Comparison of ENCODE assay signal across 8 cellular contexts in the genomic region with DNA sequence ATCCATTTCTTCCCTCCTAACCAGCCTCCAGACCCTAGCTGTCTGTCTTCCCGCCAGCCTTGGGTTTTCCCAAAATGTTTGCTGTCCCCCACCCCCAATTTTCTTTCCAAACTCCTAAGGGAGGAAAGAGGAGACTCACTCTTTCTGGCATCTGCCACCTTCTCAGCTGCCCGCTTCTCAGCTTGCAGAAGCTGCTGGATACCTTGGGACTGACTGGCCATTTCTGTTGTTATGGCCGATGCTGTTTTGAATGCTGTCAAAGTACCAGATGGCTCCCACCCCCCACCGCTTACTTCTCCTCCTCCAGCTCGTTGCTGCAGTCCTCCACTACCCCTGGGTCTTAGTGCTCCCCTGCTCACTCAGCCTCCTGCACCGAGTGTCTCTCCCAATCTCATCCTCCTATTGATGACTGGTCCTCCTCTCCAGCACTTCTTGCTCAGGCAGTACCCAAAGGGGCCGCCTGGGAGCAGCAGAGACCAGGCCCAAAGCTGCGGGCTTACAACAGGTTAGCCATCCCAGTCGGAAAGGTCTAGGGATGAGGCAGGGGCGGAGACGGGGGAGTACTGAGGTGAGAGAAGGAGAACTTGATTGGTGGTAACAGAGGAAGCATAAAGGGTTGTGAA. TPM values are rescaled to one million over a fixed set of nuclear protein-coding genes. Genes with fewer than 3 reads are reported as not detected.
DNase-seq lines count a peak whose midpoint lies in the region; ATAC-seq, FAIRE-seq and TF ChIP-seq lines count a peak whose summit lies in the region.

A gene (minus strand): TSS at position 270 of the 623 bp plus-strand sequence. CDS start 49 bp downstream, at position 221.

- in situ Hi-C loops in HepG2 (cut with HindIII; ENCODE audit: extremely low pct_ligation_motif_present, low pct_unique_long_range_greater_than_20kb) = loop anchor here (5.0 kb wide), 1 partner anchor 51 kb away; no protein-coding TSS in a partner anchor

- H3K4me3 Mint-ChIP-seq in dendritic cell treated with granulocyte-macrophage colony-stimulating factor and Interleukin-4, amounts not matched to agents 40 ng/mL and 50 ng/mL, for 4 days = peak within 1 kb of the TSS; percentile 77

- intact Hi-C loops in dendritic cell treated with granulocyte-macrophage colony-stimulating factor and Interleukin-4, amounts not matched to agents 40 ng/mL and 50 ng/mL, for 4 days (cut with micrococcal nuclease) = loop anchor here (2.0 to 5.0 kb wide), 2 partner anchors 52 to 286 kb away; no protein-coding TSS in a partner anchor
- intact Hi-C loops in HepG2 (cut with micrococcal nuclease; ENCODE audit: unreplicated experiment) = loop anchor here (1.0 to 10.0 kb wide), 4 partner anchors 36 to 108 kb away; a partner anchor contains a TSS

- H3K9me3 Mint-ChIP-seq in dendritic cell treated with granulocyte-macrophage colony-stimulating factor and Interleukin-4, amounts not matched to agents 40 ng/mL and 50 ng/mL, for 4 days = no peaks in the 10 kb centered on the region

- peak within 1 kb of the TSS; percentile 57 for H3K4me3 ChIP-seq in A549
- peak within 1 kb of the TSS; percentile 74 to 93 (median 76) for H3K4me3 ChIP-seq in HepG2 (replicated peaks in 1 of 3; ENCODE audit: insufficient read depth in 1 of 3, low read depth in 2 of 3, low read length in 3 of 3)

- ATAC-seq in A549 = peak; percentile 85 to 86
- ATAC-seq in GM18519 (IDR thresholded peaks at IDR 0.05; ENCODE audit: low FRiP score, unreplicated experiment) = peak; percentile 37
- peak; percentile 45 for ATAC-seq in HG03565 (IDR thresholded peaks at IDR 0.05; ENCODE audit: unreplicated experiment)
- ATAC-seq in HepG2 = peak; percentile 84

- peak; percentile 61 to 90 for DNase-seq in A549 (ENCODE audit: low read depth in 1 of 2, low spot score in 1 of 2)
- peak; percentile 98 for DNase-seq in NCI-H69 (lab: John Stamatoyannopoulos, UW)
- peak; percentile 77 to 83 for DNase-seq in activated CD4-positive, alpha-beta T cell treated with anti-CD3 and anti-CD28 coated beads, Interleukin-2, amount 50 U/mL, for 24 hours (ENCODE audit: low read depth in 1 of 2, low spot score in 1 of 2)
- peak; percentile 92 for DNase-seq in HepG2 (ENCODE audit: low spot score)
- DNase-seq in stimulated activated CD4-positive, alpha-beta T cell treated with anti-CD3 and anti-CD28 coated beads, Interleukin-4, amount 100 ng/mL, for 1 hour = peak; percentile 87

- WGBS in A549 (ENCODE audit: missing lambda C conversion rate) = 19% methylated on average over 8 of the region's 11 CpGs
- 13% methylated on average over 11 of the region's 11 CpGs for WGBS in HepG2 (ENCODE audit: low lambda C conversion rate)

- H3K27me3 ChIP-seq in HepG2 (ENCODE audit: control insufficient read depth in 1 of 2, insufficient read depth in 2 of 2, low read length in 2 of 2) = no peaks in the 10 kb centered on the region; a peak in 1 of 5 replicates

- peak within 1 kb of the TSS; percentile 81 for H2AFZ ChIP-seq in HepG2 (ENCODE audit: low read length)

- TF ChIP-seq CTCF in A549 (IDR thresholded peaks at IDR 0.05) (peak; percentile 79), HepG2 (CRISPR knock-in tag; IDR thresholded peaks at IDR 0.05) (peak; percentile 99)

- peaks cover 14% of the 10 kb centered on the region for H3K4me1 ChIP-seq in A549
- peaks cover 43% of the 10 kb centered on the region for H3K4me1 ChIP-seq in HepG2 (ENCODE audit: insufficient read depth, low read length)

- H3K27ac Mint-ChIP-seq in dendritic cell treated with granulocyte-macrophage colony-stimulating factor and Interleukin-4, amounts not matched to agents 40 ng/mL and 50 ng/mL, for 4 days = peak within 1 kb of the TSS; percentile 80

- H3K9me3 ChIP-seq in A549 (no peaks in the 10 kb centered on the region), HepG2 (ENCODE audit: low read length) (no peaks in the 10 kb centered on the region)

- TF ChIP-seq POLR2A in A549 (IDR thresholded peaks at IDR 0.05; ENCODE audit: low read length) (no peak), HepG2 (IDR thresholded peaks at IDR 0.05; ENCODE audit: insufficient read depth in 1 of 2, low read depth in 2 of 2, low read length in 2 of 2) (0 out of 4 replicates have a peak, but pooled peaks of 1 of the 2 experiments have one; percentile 24)

- peaks cover 29% of the 10 kb centered on the region for H3K36me3 Mint-ChIP-seq in dendritic cell treated with granulocyte-macrophage colony-stimulating factor and Interleukin-4, amounts not matched to agents 40 ng/mL and 50 ng/mL, for 4 days (ENCODE audit: low read depth)

- CTCF ChIA-PET in A549 (lab: Yijun Ruan, JAX) = interaction anchor here (0.6 to 15.7 kb wide), 25 partner anchors 11 to 776 kb away, joined by 3 to 331 read pairs (median 4); a partner anchor contains a TSS
- CTCF ChIA-PET in HepG2 (lab: Yijun Ruan, JAX; ENCODE audit: low intra/inter-chr PET ratio, low total read pairs) = interaction anchor here (1.0 to 3.6 kb wide), 3 partner anchors 34 to 53 kb away, joined by 5 to 84 read pairs (median 10); no protein-coding TSS in a partner anchor

- H3K4me2 ChIP-seq in A549 (peak within 1 kb of the TSS; percentile 67), HepG2 (ENCODE audit: low read depth, low read length) (peak within 1 kb of the TSS; percentile 91)

- H3K4me1 Mint-ChIP-seq in dendritic cell treated with granulocyte-macrophage colony-stimulating factor and Interleukin-4, amounts not matched to agents 40 ng/mL and 50 ng/mL, for 4 days (ENCODE audit: low read depth) = peaks cover 34% of the 10 kb centered on the region

- H3K27ac ChIP-seq in A549 (peak within 1 kb of the TSS; percentile 87 to 90), HepG2 (ENCODE audit: extremely low read length, insufficient read depth, low read length) (peak within 1 kb of the TSS; percentile 64)

- no peaks in the 10 kb centered on the region for H3K27me3 Mint-ChIP-seq in dendritic cell treated with granulocyte-macrophage colony-stimulating factor and Interleukin-4, amounts not matched to agents 40 ng/mL and 50 ng/mL, for 4 days

- peaks cover 23% of the 10 kb centered on the region for H3K79me2 ChIP-seq in HepG2 (ENCODE audit: insufficient read depth, low read length)

- TF ChIP-seq RAD21 in A549 (conservative IDR thresholded peaks at IDR 0.05 in 1 of 2, IDR thresholded peaks at IDR 0.05 in 1 of 2) (peak; percentile 92 to 95), HepG2 (CRISPR knock-in tag; IDR thresholded peaks at IDR 0.05) (peak; percentile 98)

- peak within 1 kb of the TSS; percentile 79 for H3K9ac ChIP-seq in HepG2 (ENCODE audit: insufficient read depth, low read depth, low read length)

- FAIRE-seq in A549 (lab: Jason Lieb, UNC) (no peak), HepG2 (lab: Jason Lieb, UNC) (peak; percentile 68)

- no peaks in the 10 kb centered on the region for H4K20me1 ChIP-seq in HepG2 (ENCODE audit: insufficient read depth, low read length)

- TF ChIP-seq EP300 in A549 (IDR thresholded peaks at IDR 0.05) (no peak), HepG2 (IDR thresholded peaks at IDR 0.05; ENCODE audit: low read depth in 2 of 2, low read length in 2 of 2) (no peak), HepG2 (CRISPR knock-in tag; IDR thresholded peaks at IDR 0.05; ENCODE audit: borderline replicate concordance) (no peak)

- BruUV-seq in HepG2 (replicated peaks; lab: Mats Ljungman, UMichigan) = no TSS peak

- POLR2A ChIA-PET in A549 (lab: Yijun Ruan, JAX) (interaction anchor here (0.6 to 1.4 kb wide), 4 partner anchors 52 to 649 kb away, joined by 3 to 4 read pairs (median 3); a partner anchor contains a TSS), HepG2 (lab: Yijun Ruan, JAX) (interaction anchor here (0.5 to 4.6 kb wide), 8 partner anchors 28 to 288 kb away, joined by 3 to 36 read pairs (median 5); a partner anchor contains a TSS)

- H3K36me3 ChIP-seq in HepG2 (replicated peaks in 1 of 2; ENCODE audit: control insufficient read depth in 1 of 2, insufficient read depth in 2 of 2, low read length in 2 of 2) = peaks cover 3 to 6% of the 10 kb centered on the region in 2 experiments

TF ChIP-seq in A549, 52 proteins besides CTCF, POLR2A, EP300 and RAD21 (continues in another document):
- TF ChIP-seq SMC3 (IDR thresholded peaks at IDR 0.05) (peak; percentile 73), KDM5A (IDR thresholded peaks at IDR 0.05) (0 out of 2 replicates have a peak, but pooled peaks have one; percentile 38)

RNA-seq across cellular contexts. Expression of the gene that starts here (rescaled TPM):
- polyA plus RNA-seq in A549 (2011; rRNA removed) = 1.2 and 1.5 TPM in 2 replicates
- 0.60 and 0.71 TPM in 2 replicates for polyA plus RNA-seq in A549 (2012; cell fraction: cytosol; rRNA removed)
- polyA plus RNA-seq in A549 (2012; cell fraction: nucleus; rRNA removed) = 0.34 and 0.53 TPM in 2 replicates
- 0.57 to 0.75 TPM (median 0.64 TPM) in 3 replicates for polyA plus RNA-seq in A549 (2017; fragmentation: RNase III; extraction: RNeasy Plus Mini Kit Qiagen cat#74134 plus additional on column Dnase treatment)
- 0.88 TPM in 1 of 2 replicates, not detected in the other for polyA minus RNA-seq in A549 (2011; rRNA and poly(A)+ RNA removed)
- 0.27 TPM in 1 of 2 replicates, not detected in the other for total RNA-seq in HepG2 (2016; rRNA removed; fragmentation: Illumina TruSeq; extraction: Trizol)
- not detected in 2 replicates for total RNA-seq in HepG2 (2016; cell fraction: cytosol; rRNA removed; fragmentation: Illumina TruSeq; extraction: Trizol; ENCODE audit: low read depth)
- 0.25 and 0.35 TPM in 2 replicates for total RNA-seq in HepG2 (2016; cell fraction: insoluble cytoplasmic fraction; rRNA removed; fragmentation: Illumina TruSeq; extraction: Trizol)
- total RNA-seq in HepG2 (2016; cell fraction: membrane; rRNA removed; fragmentation: Illumina TruSeq; extraction: Trizol) = 0.15 TPM in 1 of 2 replicates, not detected in the other
- total RNA-seq in HepG2 (2016; cell fraction: nucleus; rRNA removed; fragmentation: Illumina TruSeq; extraction: Trizol) = 0.50 TPM in 1 of 2 replicates, not detected in the other
- polyA plus RNA-seq in HepG2 (2011; rRNA removed) = 0.83 and 1.2 TPM in 2 replicates
- 0.35 and 0.47 TPM in 2 replicates for polyA plus RNA-seq in HepG2 (2011; cell fraction: cytosol; rRNA removed)
- polyA plus RNA-seq in HepG2 (2011; cell fraction: nucleus; rRNA removed) = 1.1 and 2.1 TPM in 2 replicates
- polyA plus RNA-seq in HepG2 (2012) = 0.87 and 1.0 TPM in 2 replicates
- 0.10 and 0.18 TPM in 2 replicates for polyA plus RNA-seq in HepG2 (2016; cell fraction: cytosol; fragmentation: Illumina TruSeq; extraction: Trizol; ENCODE audit: low read depth)
- 0.52 and 0.60 TPM in 2 replicates for polyA plus RNA-seq in HepG2 (2016; cell fraction: insoluble cytoplasmic fraction; fragmentation: Illumina TruSeq; extraction: Trizol; ENCODE audit: low read depth)
- 0.19 and 0.40 TPM in 2 replicates for polyA plus RNA-seq in HepG2 (2016; cell fraction: membrane; fragmentation: Illumina TruSeq; extraction: Trizol; ENCODE audit: low read depth)
- 0.81 and 0.89 TPM in 2 replicates for polyA plus RNA-seq in HepG2 (2016; cell fraction: nucleus; fragmentation: Illumina TruSeq; extraction: Trizol; ENCODE audit: insufficient read depth, low read depth)
- polyA minus RNA-seq in HepG2 (2011; rRNA and poly(A)+ RNA removed; ENCODE audit: low replicate concordance) = 0.19 TPM in 1 of 2 replicates, not detected in the other
- polyA minus RNA-seq in HepG2 (2011; cell fraction: cytosol; rRNA and poly(A)+ RNA removed) = not detected in 2 replicates
- 0.52 and 1.2 TPM in 2 replicates for polyA minus RNA-seq in HepG2 (2011; cell fraction: nucleus; rRNA and poly(A)+ RNA removed)

Comparison
In these comparisons a context has a peak if more than half of its experiments do, and no peak if none do; other contexts are left out.
1. Peak in every context shown above with its lines: DNase-seq, ATAC-seq, H3K4me3 ChIP-seq and H3K27ac ChIP-seq.